Comparison of ENCODE assay signal across 1 cellular context in genomic region chr22:23520875-23521441, GRCh38.
TF ChIP-seq lines count a peak whose summit lies in the region.

No MANE protein-coding gene starts in this region.

TF ChIP-seq in H1, 55 proteins besides CTCF, POLR2A, EP300 and RAD21 (continued from another document):
- TF ChIP-seq CHD7 (IDR thresholded peaks at IDR 0.05; ENCODE audit: insufficient replicate concordance, low read length): no peak
- no peak for TF ChIP-seq CHD2 (IDR thresholded peaks at IDR 0.05; ENCODE audit: low read length)
- TF ChIP-seq SP1 (IDR thresholded peaks at IDR 0.05; ENCODE audit: low read depth, low read length): no peak
- TF ChIP-seq SRF (IDR thresholded peaks at IDR 0.05; ENCODE audit: low read depth, low read length): no peak
- TF ChIP-seq HDAC2 (IDR thresholded peaks at IDR 0.05; ENCODE audit: borderline replicate concordance in 1 of 2, low read depth in 2 of 2, low read length in 2 of 2): no peak
- TF ChIP-seq CBX5 (IDR thresholded peaks at IDR 0.05; ENCODE audit: low read depth, low read length): no peak
- TF ChIP-seq SIRT6 (IDR thresholded peaks at IDR 0.05; ENCODE audit: low read length): no peak
- no peak for TF ChIP-seq NANOG (IDR thresholded peaks at IDR 0.05; ENCODE audit: insufficient read depth, low read depth, low read length, poor library complexity, severe bottlenecking)
- TF ChIP-seq, protein P1, sequence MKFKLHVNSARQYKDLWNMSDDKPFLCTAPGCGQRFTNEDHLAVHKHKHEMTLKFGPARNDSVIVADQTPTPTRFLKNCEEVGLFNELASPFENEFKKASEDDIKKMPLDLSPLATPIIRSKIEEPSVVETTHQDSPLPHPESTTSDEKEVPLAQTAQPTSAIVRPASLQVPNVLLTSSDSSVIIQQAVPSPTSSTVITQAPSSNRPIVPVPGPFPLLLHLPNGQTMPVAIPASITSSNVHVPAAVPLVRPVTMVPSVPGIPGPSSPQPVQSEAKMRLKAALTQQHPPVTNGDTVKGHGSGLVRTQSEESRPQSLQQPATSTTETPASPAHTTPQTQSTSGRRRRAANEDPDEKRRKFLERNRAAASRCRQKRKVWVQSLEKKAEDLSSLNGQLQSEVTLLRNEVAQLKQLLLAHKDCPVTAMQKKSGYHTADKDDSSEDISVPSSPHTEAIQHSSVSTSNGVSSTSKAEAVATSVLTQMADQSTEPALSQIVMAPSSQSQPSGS (IDR thresholded peaks at IDR 0.05; ENCODE audit: low read length): no peak
- no peak for TF ChIP-seq RBBP5 (IDR thresholded peaks at IDR 0.05; ENCODE audit: borderline replicate concordance, low read depth, low read length)
- no peak for TF ChIP-seq CHD1 (IDR thresholded peaks at IDR 0.05; ENCODE audit: low read depth, low read length)
TF ChIP-seq in H1: peak in this region for 0.
